Comparison of ENCODE assay signal across 18 cellular contexts in genomic region chr11:57161351-57161750, GRCh38.
A peak's percentile ranks its signal among the peaks of the same experiment; 100 is the strongest.
DNase-seq lines count a peak whose midpoint lies in the region; TF ChIP-seq lines count a peak whose summit lies in the region.
"Had no signal": no experiment of that assay in that cellular context is flagged by ENCODE, and none has a peak within 500 bp of the region (broad histone marks: within the 10 kb centered on the region; RNA-seq: fewer than 3 reads in every experiment).

No MANE protein-coding gene starts in this region.

- DNase-seq in DMS153 (lab: John Stamatoyannopoulos, UW), result peak; percentile 26
- peak; percentile 10 for DNase-seq in DMS53 (lab: John Stamatoyannopoulos, UW)
- DNase-seq in NCI-H2171 treated with DMSO at 0.1 percent for 48 hours (lab: John Stamatoyannopoulos, UW), result peak; percentile 82
- no peak for DNase-seq in nephron progenitor cell
- DNase-seq in SHP77 (lab: John Stamatoyannopoulos, UW), result no peak
- DNase-seq in NCI-H146 treated with DMSO at 0.1 percent for 48 hours (lab: John Stamatoyannopoulos, UW; ENCODE audit: unreplicated experiment), result no peak
- DNase-seq in NCI-H1436 treated with DMSO at 0.1 percent for 48 hours (lab: John Stamatoyannopoulos, UW), result no peak
- DNase-seq: Caco-2; CD4-positive, CD25-positive, alpha-beta regulatory T cell; DMS79 treated with DMSO at 0.1 percent for 48 hours; IMR-90; Kasumi-1; NCI-H1694; NCI-H226; NCI-H526 treated with DMSO at 0.1 percent for 48 hours; RPMI8226; T-helper 2 cell had no signal

- peaks cover 37% of the 10 kb centered on the region for H3K4me1 Mint-ChIP-seq in nephron progenitor cell
- H3K4me1 Mint-ChIP-seq: B cell; CD4-positive, CD25-positive, alpha-beta regulatory T cell had no signal

- H3K27ac Mint-ChIP-seq in nephron progenitor cell, result peak overlapping the region; percentile 26
- H3K27ac Mint-ChIP-seq: B cell; CD4-positive, CD25-positive, alpha-beta regulatory T cell had no signal

- H3K4me3 Mint-ChIP-seq in nephron progenitor cell, result no peak overlapping the region
- H3K4me3 Mint-ChIP-seq: B cell; CD4-positive, CD25-positive, alpha-beta regulatory T cell had no signal

- H3K36me3 Mint-ChIP-seq in nephron progenitor cell (ENCODE audit: low read depth), result no peaks in the 10 kb centered on the region
- H3K36me3 Mint-ChIP-seq: CD4-positive, CD25-positive, alpha-beta regulatory T cell had no signal

- TF ChIP-seq CTCF in nephron progenitor cell (IDR thresholded peaks at IDR 0.05), result no peak

- H3K27me3 Mint-ChIP-seq in nephron progenitor cell (ENCODE audit: low read depth, poor library complexity), result peaks cover 10% of the 10 kb centered on the region

- no peaks in the 10 kb centered on the region for H3K9me3 Mint-ChIP-seq in nephron progenitor cell

Comparison
In these comparisons a context has a peak if more than half of its experiments do, and no peak if none do; other contexts are left out.
1. DNase-seq: peak in DMS153 (single experiment), DMS53 (single experiment) and NCI-H2171 treated with DMSO at 0.1 percent for 48 hours (single experiment); none in nephron progenitor cell (single experiment), SHP77 (0 of 2), NCI-H146 treated with DMSO at 0.1 percent for 48 hours (single experiment) and NCI-H1436 treated with DMSO at 0.1 percent for 48 hours (single experiment).